11 cellular contexts compared by ENCODE assay signal in genomic region chr4:24160358-24160757, GRCh38.
"Had no signal": no experiment of that assay in that cellular context is flagged by ENCODE, and none has a peak within 500 bp of the region (broad histone marks: within the 10 kb centered on the region; RNA-seq: fewer than 3 reads in every experiment).

No MANE protein-coding gene starts in this region.

- H3K36me3 ChIP-seq: ascending aorta, WERI-Rb-1 had no signal

- H3K9me3 ChIP-seq: ascending aorta had no signal

- H2AFZ ChIP-seq: parathyroid adenoma had no signal

- H3K27me3 ChIP-seq: ascending aorta had no signal

- DNase-seq: activated CD4-positive, alpha-beta T cell treated with anti-CD3 and anti-CD28 coated beads for 48 hours; activated CD8-positive, alpha-beta memory T cell treated with anti-CD3 and anti-CD28 coated beads, Interleukin-2, amount 50 U/mL, for 48 hours; activated CD8-positive, alpha-beta T cell treated with anti-CD3 and anti-CD28 coated beads, Interleukin-2, amount 10 ng/mL, durations not matched to agents 7 days and 5 days; naive thymus-derived CD4-positive, alpha-beta T cell; retina; stimulated activated CD4-positive, alpha-beta T cell treated with anti-CD3 and anti-CD28 coated beads, Interleukin-15, amount 100 ng/mL, for 24 hours; stimulated activated CD4-positive, alpha-beta T cell treated with anti-CD3 and anti-CD28 coated beads, Interleukin-4, amount 100 ng/mL, for 24 hours; T-helper 1 cell; WERI-Rb-1 had no signal

- H3K4me3 ChIP-seq: ascending aorta had no signal

- H3K9ac ChIP-seq: parathyroid adenoma had no signal

- H3K79me2 ChIP-seq: parathyroid adenoma had no signal

- H3K4me1 ChIP-seq: ascending aorta, parathyroid adenoma had no signal

- H3K27ac ChIP-seq: ascending aorta, parathyroid adenoma, WERI-Rb-1 had no signal

- ATAC-seq: activated CD8-positive, alpha-beta T cell treated with anti-CD3 and anti-CD28 coated beads, Interleukin-2, amount 10 ng/mL, durations not matched to agents 7 days and 5 days; naive thymus-derived CD4-positive, alpha-beta T cell had no signal
